In genomic region chr14:74867673-74868072, GRCh38 we compare ENCODE assay signal across 9 cellular contexts.
DNase-seq lines count a peak whose midpoint lies in the region; TF ChIP-seq lines count a peak whose summit lies in the region.
"Had no signal": no experiment of that assay in that cellular context is flagged by ENCODE, and none has a peak within 500 bp of the region (broad histone marks: within the 10 kb centered on the region; RNA-seq: fewer than 3 reads in every experiment).

No MANE protein-coding gene starts in this region.

- peak overlapping the region in 1 of 2 donors; percentile 42 for H3K27ac ChIP-seq in coronary artery

- peak; percentile 73 for DNase-seq in NCI-H2171 treated with DMSO at 0.1 percent for 48 hours (lab: John Stamatoyannopoulos, UW)
- peak; percentile 52 for DNase-seq in activated T-cell treated with anti-CD3 and anti-CD28 coated beads, Interleukin-2, amount 50 U/mL, for 24 hours
- peak in 38 of 42 donors; percentile 13 to 72 (median 48) for DNase-seq in head of caudate nucleus
- DNase-seq in stimulated activated CD8-positive, alpha-beta memory T cell treated with anti-CD3 and anti-CD28 coated beads, Interleukin-7, amount 100 ng/mL, for 1 hour (ENCODE audit: low read depth in 2 of 2) = peak; percentile 27 to 38
- no peak for DNase-seq in NCI-H2081 treated with DMSO at 0.1 percent for 48 hours (lab: John Stamatoyannopoulos, UW)
- no peak for DNase-seq in coronary artery (ENCODE audit: low spot score)
- DNase-seq in NCI-H2081 (lab: John Stamatoyannopoulos, UW) = no peak
- DNase-seq in NCI-H510A treated with DMSO at 0.1 percent for 48 hours (lab: John Stamatoyannopoulos, UW) = no peak
- DNase-seq: activated B cell treated with CpG ODN at 0.5 μM for 24 hours had no signal

- H3K4me1 Mint-ChIP-seq in activated T-cell treated with anti-CD3 and anti-CD28 coated beads, Interleukin-2, amount 50 U/mL, for 24 hours (ENCODE audit: low read depth) = peaks cover 23% of the 10 kb centered on the region

- TF ChIP-seq CTCF in coronary artery (IDR thresholded peaks at IDR 0.05) = no peak

- H3K27me3 Mint-ChIP-seq in activated T-cell treated with anti-CD3 and anti-CD28 coated beads, Interleukin-2, amount 50 U/mL, for 24 hours = no peaks in the 10 kb centered on the region
- H3K27me3 Mint-ChIP-seq: activated B cell treated with CpG ODN at 0.5 μM for 24 hours had no signal

- no peaks in the 10 kb centered on the region for H3K9me3 Mint-ChIP-seq in activated T-cell treated with anti-CD3 and anti-CD28 coated beads, Interleukin-2, amount 50 U/mL, for 24 hours
- H3K9me3 Mint-ChIP-seq: activated B cell treated with CpG ODN at 0.5 μM for 24 hours had no signal

- peak overlapping the region; percentile 30 for H3K4me3 Mint-ChIP-seq in activated T-cell treated with anti-CD3 and anti-CD28 coated beads, Interleukin-2, amount 50 U/mL, for 24 hours
- H3K4me3 Mint-ChIP-seq: activated B cell treated with CpG ODN at 0.5 μM for 24 hours had no signal

- no peak overlapping the region for H3K4me3 ChIP-seq in coronary artery

- H3K27ac Mint-ChIP-seq in activated T-cell treated with anti-CD3 and anti-CD28 coated beads, Interleukin-2, amount 50 U/mL, for 24 hours = peak overlapping the region; percentile 82
- H3K27ac Mint-ChIP-seq: activated B cell treated with CpG ODN at 0.5 μM for 24 hours had no signal

- H3K36me3 Mint-ChIP-seq in activated T-cell treated with anti-CD3 and anti-CD28 coated beads, Interleukin-2, amount 50 U/mL, for 24 hours (ENCODE audit: low read depth) = no peaks in the 10 kb centered on the region

- intact Hi-C loops in head of caudate nucleus (cut with DNase I) = no loop called here

Comparison
In these comparisons a context has a peak if more than half of its experiments do, and no peak if none do; other contexts are left out.
1. DNase-seq: peak in NCI-H2171 treated with DMSO at 0.1 percent for 48 hours (single experiment), activated T-cell treated with anti-CD3 and anti-CD28 coated beads, Interleukin-2, amount 50 U/mL, for 24 hours (single experiment), head of caudate nucleus (38 of 42) and stimulated activated CD8-positive, alpha-beta memory T cell treated with anti-CD3 and anti-CD28 coated beads, Interleukin-7, amount 100 ng/mL, for 1 hour (2 of 2); none in NCI-H2081 treated with DMSO at 0.1 percent for 48 hours (single experiment), coronary artery (single experiment), NCI-H2081 (0 of 2) and NCI-H510A treated with DMSO at 0.1 percent for 48 hours (single experiment).